1 cellular context compared by ENCODE assay signal in the genomic region with DNA sequence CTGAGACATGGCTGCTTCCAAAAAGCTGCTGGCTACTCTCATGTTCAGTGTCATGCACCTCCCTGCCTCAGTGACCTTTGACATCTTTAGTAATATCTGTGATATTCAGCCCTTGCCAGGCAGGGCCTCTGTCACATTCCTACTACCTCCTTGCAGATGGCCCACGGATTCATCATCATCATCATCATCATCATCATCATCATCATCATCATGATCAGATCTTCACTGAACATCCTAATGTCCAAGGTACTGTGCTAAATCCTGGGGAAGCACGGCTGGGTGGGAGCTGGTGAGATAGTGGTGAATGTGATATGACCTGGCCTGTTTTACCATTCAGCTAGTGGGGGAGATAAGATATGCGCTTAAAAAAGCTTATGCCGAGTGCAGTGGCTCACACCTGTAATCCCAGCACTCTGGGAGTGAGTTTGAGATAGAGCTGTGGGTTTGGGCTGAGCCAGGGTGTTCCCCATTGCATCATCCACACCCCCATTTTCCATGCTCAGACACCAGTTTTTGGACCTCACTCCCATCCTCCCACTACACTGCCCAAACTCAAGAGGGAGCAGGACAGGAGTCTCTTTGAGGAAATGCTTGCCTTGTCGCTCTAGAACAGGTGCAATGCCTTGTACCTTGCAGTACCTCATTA.
A peak's percentile ranks its signal among the peaks of the same experiment; 100 is the strongest.
TF ChIP-seq lines count a peak whose summit lies in the region.

No MANE protein-coding gene starts in this region.

TF ChIP-seq in H1, 55 proteins besides CTCF, POLR2A, EP300 and RAD21:
- TF ChIP-seq, protein P1, sequence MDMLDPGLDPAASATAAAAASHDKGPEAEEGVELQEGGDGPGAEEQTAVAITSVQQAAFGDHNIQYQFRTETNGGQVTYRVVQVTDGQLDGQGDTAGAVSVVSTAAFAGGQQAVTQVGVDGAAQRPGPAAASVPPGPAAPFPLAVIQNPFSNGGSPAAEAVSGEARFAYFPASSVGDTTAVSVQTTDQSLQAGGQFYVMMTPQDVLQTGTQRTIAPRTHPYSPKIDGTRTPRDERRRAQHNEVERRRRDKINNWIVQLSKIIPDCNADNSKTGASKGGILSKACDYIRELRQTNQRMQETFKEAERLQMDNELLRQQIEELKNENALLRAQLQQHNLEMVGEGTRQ (IDR thresholded peaks at IDR 0.05; ENCODE audit: low read length), result no peak
- TF ChIP-seq SRF (IDR thresholded peaks at IDR 0.05; ENCODE audit: low read depth, low read length), result no peak
- TF ChIP-seq, protein P2, sequence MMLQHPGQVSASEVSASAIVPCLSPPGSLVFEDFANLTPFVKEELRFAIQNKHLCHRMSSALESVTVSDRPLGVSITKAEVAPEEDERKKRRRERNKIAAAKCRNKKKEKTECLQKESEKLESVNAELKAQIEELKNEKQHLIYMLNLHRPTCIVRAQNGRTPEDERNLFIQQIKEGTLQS (IDR thresholded peaks at IDR 0.05; ENCODE audit: insufficient read depth, low read depth, low read length), result 0 out of 2 replicates have a peak, but pooled peaks have one; percentile 3
- TF ChIP-seq RFX5 (IDR thresholded peaks at IDR 0.05; ENCODE audit: borderline replicate concordance, low read depth, low read length), result no peak
- TF ChIP-seq KDM4A (IDR thresholded peaks at IDR 0.05; ENCODE audit: low read depth, low read length, severe bottlenecking), result no peak
